ENCODE assay signal across 1 cellular context in the genomic region with DNA sequence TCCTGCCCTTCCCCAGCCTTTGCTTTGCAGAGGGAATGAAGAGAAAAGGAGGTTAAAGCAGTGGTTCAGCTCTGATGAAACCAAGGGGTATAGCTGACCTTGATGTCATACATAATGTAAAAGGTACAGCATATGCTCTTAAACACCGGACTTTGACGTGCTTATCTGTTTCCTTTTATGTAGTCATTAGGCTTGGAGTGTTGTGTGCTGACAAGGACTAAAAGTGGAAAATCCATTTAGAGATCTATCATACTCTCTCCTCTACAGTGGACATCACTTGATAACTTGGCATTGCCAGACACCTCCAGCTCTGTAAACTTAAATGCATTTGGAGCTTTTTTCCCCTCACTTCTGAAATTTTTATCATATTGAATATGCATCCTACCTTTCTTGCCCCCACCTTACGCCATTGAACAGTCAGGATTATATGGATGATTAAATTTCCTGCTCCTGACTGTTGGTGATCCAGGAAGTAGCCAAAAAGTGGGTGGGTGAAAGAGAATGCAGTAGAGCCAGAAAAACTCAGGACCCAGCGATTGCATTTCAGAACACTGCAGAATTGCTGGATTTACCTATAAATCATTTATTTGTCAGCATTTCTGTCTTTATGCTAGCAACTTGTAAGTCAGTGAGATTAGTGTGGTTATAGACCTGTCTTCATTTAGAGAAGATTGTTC.
TF ChIP-seq lines count a peak whose summit lies in the region.

No MANE protein-coding gene starts in this region.

TF ChIP-seq in HepG2, 621 proteins besides CTCF, POLR2A, EP300 and RAD21:
- TF ChIP-seq GTF3A (CRISPR knock-in tag; conservative IDR thresholded peaks at IDR 0.05): no peak
- no peak for TF ChIP-seq ZNF768 (CRISPR knock-in tag; IDR thresholded peaks at IDR 0.05)
- no peak for TF ChIP-seq CBX2 (IDR thresholded peaks at IDR 0.05; ENCODE audit: low read depth, low read length)
- TF ChIP-seq CBX2 (CRISPR knock-in tag; IDR thresholded peaks at IDR 0.05; ENCODE audit: low read depth): no peak
- TF ChIP-seq, protein P1, sequence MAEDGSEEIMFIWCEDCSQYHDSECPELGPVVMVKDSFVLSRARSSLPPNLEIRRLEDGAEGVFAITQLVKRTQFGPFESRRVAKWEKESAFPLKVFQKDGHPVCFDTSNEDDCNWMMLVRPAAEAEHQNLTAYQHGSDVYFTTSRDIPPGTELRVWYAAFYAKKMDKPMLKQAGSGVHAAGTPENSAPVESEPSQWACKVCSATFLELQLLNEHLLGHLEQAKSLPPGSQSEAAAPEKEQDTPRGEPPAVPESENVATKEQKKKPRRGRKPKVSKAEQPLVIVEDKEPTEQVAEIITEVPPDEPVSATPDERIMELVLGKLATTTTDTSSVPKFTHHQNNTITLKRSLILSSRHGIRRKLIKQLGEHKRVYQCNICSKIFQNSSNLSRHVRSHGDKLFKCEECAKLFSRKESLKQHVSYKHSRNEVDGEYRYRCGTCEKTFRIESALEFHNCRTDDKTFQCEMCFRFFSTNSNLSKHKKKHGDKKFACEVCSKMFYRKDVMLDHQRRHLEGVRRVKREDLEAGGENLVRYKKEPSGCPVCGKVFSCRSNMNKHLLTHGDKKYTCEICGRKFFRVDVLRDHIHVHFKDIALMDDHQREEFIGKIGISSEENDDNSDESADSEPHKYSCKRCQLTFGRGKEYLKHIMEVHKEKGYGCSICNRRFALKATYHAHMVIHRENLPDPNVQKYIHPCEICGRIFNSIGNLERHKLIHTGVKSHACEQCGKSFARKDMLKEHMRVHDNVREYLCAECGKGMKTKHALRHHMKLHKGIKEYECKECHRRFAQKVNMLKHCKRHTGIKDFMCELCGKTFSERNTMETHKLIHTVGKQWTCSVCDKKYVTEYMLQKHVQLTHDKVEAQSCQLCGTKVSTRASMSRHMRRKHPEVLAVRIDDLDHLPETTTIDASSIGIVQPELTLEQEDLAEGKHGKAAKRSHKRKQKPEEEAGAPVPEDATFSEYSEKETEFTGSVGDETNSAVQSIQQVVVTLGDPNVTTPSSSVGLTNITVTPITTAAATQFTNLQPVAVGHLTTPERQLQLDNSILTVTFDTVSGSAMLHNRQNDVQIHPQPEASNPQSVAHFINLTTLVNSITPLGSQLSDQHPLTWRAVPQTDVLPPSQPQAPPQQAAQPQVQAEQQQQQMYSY (CRISPR knock-in tag; IDR thresholded peaks at IDR 0.05): no peak
- TF ChIP-seq, protein P2, sequence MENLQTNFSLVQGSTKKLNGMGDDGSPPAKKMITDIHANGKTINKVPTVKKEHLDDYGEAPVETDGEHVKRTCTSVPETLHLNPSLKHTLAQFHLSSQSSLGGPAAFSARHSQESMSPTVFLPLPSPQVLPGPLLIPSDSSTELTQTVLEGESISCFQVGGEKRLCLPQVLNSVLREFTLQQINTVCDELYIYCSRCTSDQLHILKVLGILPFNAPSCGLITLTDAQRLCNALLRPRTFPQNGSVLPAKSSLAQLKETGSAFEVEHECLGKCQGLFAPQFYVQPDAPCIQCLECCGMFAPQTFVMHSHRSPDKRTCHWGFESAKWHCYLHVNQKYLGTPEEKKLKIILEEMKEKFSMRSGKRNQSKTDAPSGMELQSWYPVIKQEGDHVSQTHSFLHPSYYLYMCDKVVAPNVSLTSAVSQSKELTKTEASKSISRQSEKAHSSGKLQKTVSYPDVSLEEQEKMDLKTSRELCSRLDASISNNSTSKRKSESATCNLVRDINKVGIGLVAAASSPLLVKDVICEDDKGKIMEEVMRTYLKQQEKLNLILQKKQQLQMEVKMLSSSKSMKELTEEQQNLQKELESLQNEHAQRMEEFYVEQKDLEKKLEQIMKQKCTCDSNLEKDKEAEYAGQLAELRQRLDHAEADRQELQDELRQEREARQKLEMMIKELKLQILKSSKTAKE (CRISPR knock-in tag; IDR thresholded peaks at IDR 0.05; ENCODE audit: borderline replicate concordance): no peak
- no peak for TF ChIP-seq TARDBP (CRISPR knock-in tag; IDR thresholded peaks at IDR 0.05)
- TF ChIP-seq ZNF567 (CRISPR knock-in tag; IDR thresholded peaks at IDR 0.05; ENCODE audit: borderline replicate concordance): no peak
- no peak for TF ChIP-seq MTA3 (CRISPR knock-in tag; IDR thresholded peaks at IDR 0.05)
- TF ChIP-seq ADNP (CRISPR knock-in tag; IDR thresholded peaks at IDR 0.05): no peak
- no peak for TF ChIP-seq TP53 (CRISPR knock-in tag; conservative IDR thresholded peaks at IDR 0.05)
- TF ChIP-seq ZNF501 (CRISPR knock-in tag; IDR thresholded peaks at IDR 0.05): no peak
